In genomic region chr18:45974088-45974536, GRCh38 we compare ENCODE assay signal across 8 cellular contexts. TPM values are rescaled to one million over a fixed set of nuclear protein-coding genes. Genes with fewer than 3 reads are reported as not detected.
DNase-seq lines count a peak whose midpoint lies in the region; ATAC-seq and TF ChIP-seq lines count a peak whose summit lies in the region.

No MANE protein-coding gene starts in this region.

- in situ Hi-C loops in gastrocnemius medialis (cut with MboI; ENCODE audit: low sequenced_read_pairs in 4 of 4) = loop anchor here in 2 of 4 donors (10.0 kb wide), 2 partner anchors 279 to 309 kb away; no protein-coding TSS in a partner anchor

- no peaks in the 10 kb centered on the region for H3K27me3 Mint-ChIP-seq in T-cell

- no peaks in the 10 kb centered on the region for H3K27me3 ChIP-seq in right cardiac atrium (ENCODE audit: control insufficient read depth, insufficient read depth)
- no peaks in the 10 kb centered on the region for H3K27me3 ChIP-seq in gastrocnemius medialis

- ATAC-seq in GM18498 (IDR thresholded peaks at IDR 0.05; ENCODE audit: unreplicated experiment) (peak; percentile 58), T-cell (replicated peaks in 1 of 4) (peak; percentile 75 to 80 (median 78)), right cardiac atrium (peak; percentile 81 to 83), gastrocnemius medialis (peak; percentile 83 to 94), HG03442 (IDR thresholded peaks at IDR 0.05; ENCODE audit: unreplicated experiment) (no peak)

- H3K4me3 ChIP-seq in right cardiac atrium (ENCODE audit: low read length) (no peak overlapping the region), gastrocnemius medialis (peak overlapping the region in 1 of 4 donors; percentile 23)

- H3K4me1 ChIP-seq in right cardiac atrium (ENCODE audit: control insufficient read depth, insufficient read depth, low read length) (no peaks in the 10 kb centered on the region), gastrocnemius medialis (peaks cover 0 to 3% of the 10 kb centered on the region in 2 donors)

- peak; percentile 88 for TF ChIP-seq CTCF in 22Rv1 (IDR thresholded peaks at IDR 0.05)
- TF ChIP-seq CTCF in gastrocnemius medialis (IDR thresholded peaks at IDR 0.05 in 4 of 5, conservative IDR thresholded peaks at IDR 0.05 in 1 of 5) = peak; percentile 47 to 78 (median 71)

- no peak for TF ChIP-seq POLR2A in gastrocnemius medialis (IDR thresholded peaks at IDR 0.05)

- no peaks in the 10 kb centered on the region for H3K9me3 Mint-ChIP-seq in T-cell

- POLR2A ChIA-PET in T-cell (lab: Charles Lee) = no interaction called here

- no peaks in the 10 kb centered on the region for H3K36me3 ChIP-seq in gastrocnemius medialis

- intact Hi-C loops in right cardiac atrium (cut with DNase I) (loop anchor here in 2 of 4 donors (10.0 kb wide), 2 partner anchors 101 to 289 kb away; partner anchors contain the start of gene PSTPIP2 (in 1 of the 2)), gastrocnemius medialis (cut with DNase I; ENCODE audit: low total_unique reads) (loop anchor here (1.0 kb wide), 2 partner anchors 283 to 309 kb away; no protein-coding TSS in a partner anchor)

- CTCF ChIA-PET in T-cell (lab: Charles Lee) = interaction anchor here (0.6 to 2.4 kb wide), 10 partner anchors 15 to 308 kb away, joined by 3 to 13 read pairs (median 7); no protein-coding TSS in a partner anchor

- peak overlapping the region; percentile 16 to 84 for H3K27ac Mint-ChIP-seq in T-cell

- H3K27ac ChIP-seq in 22Rv1 (no peak overlapping the region), right cardiac atrium (ENCODE audit: low read length) (no peak overlapping the region), gastrocnemius medialis (no peak overlapping the region)

- H3K9me3 ChIP-seq in right cardiac atrium (ENCODE audit: control insufficient read depth, low read length) (no peaks in the 10 kb centered on the region), gastrocnemius medialis (no peaks in the 10 kb centered on the region)

- H3K36me3 Mint-ChIP-seq in T-cell = no peaks in the 10 kb centered on the region

- peaks cover 0 to 9% (median 6%) of the 10 kb centered on the region in 3 donors for H3K4me1 Mint-ChIP-seq in T-cell

- peak; percentile 51 for DNase-seq in NCI-H1694 (lab: John Stamatoyannopoulos, UW)
- peak; percentile 12 to 71 (median 57) for DNase-seq in T-cell
- DNase-seq in amniotic stem cell (lab: John Stamatoyannopoulos, UW) = peak; percentile 74
- peak in 2 of 3 donors; percentile 30 to 66 for DNase-seq in right cardiac atrium
- peak; percentile 26 to 54 for DNase-seq in gastrocnemius medialis

- 24% methylated on average over 5 of the region's 5 CpGs for WGBS in right cardiac atrium

- no peak overlapping the region for H3K4me3 Mint-ChIP-seq in T-cell

RNA-seq across cellular contexts. Expression of gene EPG5, which starts 7.0 kb away (rescaled TPM):
- total RNA-seq in T-cell = 10 to 100 TPM; 39.2 to 54.4 (median 42.6) TPM
- total RNA-seq in right cardiac atrium = 10 to 100 TPM; 19.5 to 22.0 (median 21.4) TPM
- polyA plus RNA-seq in right cardiac atrium = 8.2 TPM
- total RNA-seq in gastrocnemius medialis = 10 to 100 TPM; 18.7 to 30.3 (median 24.0) TPM
